25 cellular contexts compared by ENCODE assay signal in genomic region chr1:218462116-218462515, GRCh38.
DNase-seq lines count a peak whose midpoint lies in the region; ATAC-seq, FAIRE-seq and TF ChIP-seq lines count a peak whose summit lies in the region.
"Had no signal": no experiment of that assay in that cellular context is flagged by ENCODE, and none has a peak within 500 bp of the region (broad histone marks: within the 10 kb centered on the region; RNA-seq: fewer than 3 reads in every experiment).

No MANE protein-coding gene starts in this region.

- no peak for TF ChIP-seq RAD21 in SK-N-SH (IDR thresholded peaks at IDR 0.05; ENCODE audit: low read length)

- peak overlapping the region; percentile 87 for H2AFZ ChIP-seq in SK-N-SH (ENCODE audit: low read depth)

- no peak overlapping the region for H3K9ac ChIP-seq in SK-N-SH

- H3K27ac ChIP-seq in SK-N-SH (ENCODE audit: low read depth in 2 of 2, low read length in 1 of 2) (peak overlapping the region in 1 of 2 experiments; percentile 93; a peak in 3 of 4 replicates), thoracic aorta (peak overlapping the region; percentile 84 to 86), adrenal gland (peak overlapping the region in 2 of 5 donors; percentile 79 to 80)
- H3K27ac ChIP-seq: 22Rv1, RWPE1, VCaP had no signal

- TF ChIP-seq EP300 in SK-N-SH (IDR thresholded peaks at IDR 0.05; ENCODE audit: borderline replicate concordance in 1 of 2, low read depth in 1 of 2, low read length in 1 of 2), result no peak

- TF ChIP-seq POLR2A in H54 (IDR thresholded peaks at IDR 0.05; ENCODE audit: low read depth, low read length) (no peak), adrenal gland (IDR thresholded peaks at IDR 0.05) (no peak)

- H3F3A ChIP-seq in SK-N-SH (replicated peaks; ENCODE audit: insufficient read depth), result peaks cover 23% of the 10 kb centered on the region

- no peak for DNase-seq in SK-N-SH
- DNase-seq in thoracic aorta (ENCODE audit: low spot score), result no peak
- no peak for DNase-seq in H54 (ENCODE audit: insufficient read length, low spot score)
- DNase-seq in adrenal gland, result no peak
- DNase-seq: activated CD4-positive, alpha-beta T cell treated with anti-CD3 and anti-CD28 coated beads, Interleukin-2, amount 50 U/mL, for 48 hours; activated naive CD4-positive, alpha-beta T cell; activated T-cell treated with anti-CD3 and anti-CD28 coated beads for 4 hours; anterior cingulate cortex; BE2C; hippocampal formation; KG1; mesendoderm; NCI-H1048; NCI-H2029 treated with DMSO at 0.1 percent for 48 hours; NCI-H446 treated with DMSO at 0.1 percent for 48 hours; nephron progenitor cell; stimulated activated naive CD4-positive, alpha-beta T cell treated with Interleukin-2 at 50 U/mL for 16 hours had no signal

- no peak for ATAC-seq in SK-N-SH treated with all-trans-retinoic acid at 6 μM for 48 hours
- no peak for ATAC-seq in thoracic aorta (ENCODE audit: insufficient number of reproducible peaks, low FRiP score, low read depth)
- no peak for ATAC-seq in GM18858 (IDR thresholded peaks at IDR 0.05; ENCODE audit: unreplicated experiment)

- H3K4me1 Mint-ChIP-seq in brain (peaks cover 63% of the 10 kb centered on the region), nephron (peaks cover 71% of the 10 kb centered on the region)

- H3K9me3 ChIP-seq in SK-N-SH (no peaks in the 10 kb centered on the region), thoracic aorta (no peaks in the 10 kb centered on the region), adrenal gland (replicated peaks in 1 of 3) (no peaks in the 10 kb centered on the region)
- H3K9me3 ChIP-seq: BE2C had no signal

- POLR2A ChIA-PET in SK-N-SH (lab: Yijun Ruan, JAX), result no interaction called here

- H3K27me3 ChIP-seq in SK-N-SH (ENCODE audit: insufficient read depth) (no peaks in the 10 kb centered on the region), thoracic aorta (replicated peaks; ENCODE audit: insufficient read depth) (no peaks in the 10 kb centered on the region), adrenal gland (no peaks in the 10 kb centered on the region)
- H3K27me3 ChIP-seq: BE2C had no signal

- FAIRE-seq in H54 (lab: Jason Lieb, UNC), result no peak
- FAIRE-seq: islet of Langerhans had no signal

- CTCF ChIA-PET in SK-N-SH (lab: Yijun Ruan, JAX), result no interaction called here

- no peaks in the 10 kb centered on the region for H3K9me2 ChIP-seq in SK-N-SH

- H3K27ac Mint-ChIP-seq in brain (peak overlapping the region in 4 of 5 experiments; percentile 18 to 99 (median 89)), nephron (peak overlapping the region in 2 of 3 experiments; percentile 70 to 96)

- no peaks in the 10 kb centered on the region for H3K79me2 ChIP-seq in SK-N-SH (ENCODE audit: insufficient read depth)

- WGBS in SK-N-SH (ENCODE audit: low lambda C conversion rate), result 95% methylated on average over 4 of the region's 4 CpGs
- WGBS in adrenal gland, 4 donors, result 75 to 88% (median 84%) methylated on average over 4 of the region's 4 CpGs

- H3K36me3 ChIP-seq in SK-N-SH (replicated peaks in 1 of 2; ENCODE audit: control insufficient read depth in 1 of 2, insufficient read depth in 2 of 2, low read length in 1 of 2), result no peaks in the 10 kb centered on the region
- H3K36me3 ChIP-seq in thoracic aorta, result no peaks in the 10 kb centered on the region
- H3K36me3 ChIP-seq in adrenal gland (replicated peaks in 1 of 2), result no peaks in the 10 kb centered on the region
- H3K36me3 ChIP-seq: BE2C had no signal

- H3K36me3 Mint-ChIP-seq in brain, result no peaks in the 10 kb centered on the region
- no peaks in the 10 kb centered on the region for H3K36me3 Mint-ChIP-seq in nephron (ENCODE audit: low read depth)

- H3K4me3 ChIP-seq in SK-N-SH (ENCODE audit: low read depth in 2 of 2, low read length in 1 of 2), result no peak overlapping the region
- no peak overlapping the region for H3K4me3 ChIP-seq in thoracic aorta
- no peak overlapping the region for H3K4me3 ChIP-seq in adrenal gland

- no peaks in the 10 kb centered on the region for H4K20me1 ChIP-seq in SK-N-SH (ENCODE audit: insufficient read depth)

- H3K27me3 Mint-ChIP-seq in brain, result peaks cover 4% of the 10 kb centered on the region
- H3K27me3 Mint-ChIP-seq in nephron (ENCODE audit: low read depth), result no peaks in the 10 kb centered on the region

- H3K9me3 Mint-ChIP-seq in brain, result peaks cover 0 to 5% (median 0%) of the 10 kb centered on the region in 5 experiments
- H3K9me3 Mint-ChIP-seq in nephron, result peaks cover 4% of the 10 kb centered on the region
- H3K9me3 Mint-ChIP-seq: nephron progenitor cell had no signal

- intact Hi-C loops in adrenal gland (cut with DNase I), result no loop called here

- TF ChIP-seq CTCF in SK-N-SH (IDR thresholded peaks at IDR 0.05) (no peak), brain (conservative IDR thresholded peaks at IDR 0.05) (no peak), nephron (IDR thresholded peaks at IDR 0.05; ENCODE audit: unreplicated experiment in 3 of 3) (no peak), thoracic aorta (IDR thresholded peaks at IDR 0.05) (no peak), adrenal gland (IDR thresholded peaks at IDR 0.05) (no peak)

- H3K4me1 ChIP-seq in SK-N-SH (ENCODE audit: control insufficient read depth in 1 of 2, insufficient read depth in 2 of 2, low read depth in 1 of 2, low read length in 1 of 2), result peaks cover 31 to 44% of the 10 kb centered on the region in 2 experiments
- H3K4me1 ChIP-seq in thoracic aorta (ENCODE audit: control insufficient read depth in 1 of 2, low read depth in 2 of 2), result peaks cover 47 to 65% of the 10 kb centered on the region in 2 donors
- H3K4me1 ChIP-seq in adrenal gland (replicated peaks in 1 of 2), result peaks cover 13 to 49% of the 10 kb centered on the region in 2 donors
- H3K4me1 ChIP-seq: BE2C had no signal

- H3K4me2 ChIP-seq in SK-N-SH, result 0 out of 2 replicates have a peak overlapping the region, but pooled peaks have one; percentile 65

- H3K4me3 Mint-ChIP-seq in brain, result no peak overlapping the region
- no peak overlapping the region for H3K4me3 Mint-ChIP-seq in nephron
- H3K4me3 Mint-ChIP-seq: nephron progenitor cell had no signal

TF ChIP-seq in SK-N-SH, 30 proteins besides CTCF, POLR2A, EP300 and RAD21 (continues in another document):
- TF ChIP-seq RFX5 (IDR thresholded peaks at IDR 0.05; ENCODE audit: low read length), result no peak
- TF ChIP-seq RXRA (IDR thresholded peaks at IDR 0.05; ENCODE audit: borderline replicate concordance, low read depth), result no peak
- TF ChIP-seq CHD2 (IDR thresholded peaks at IDR 0.05; ENCODE audit: low read length, partially characterized antibody), result no peak
- TF ChIP-seq TCF12 (IDR thresholded peaks at IDR 0.05), result no peak
- TF ChIP-seq YY1 (IDR thresholded peaks at IDR 0.05; ENCODE audit: low read depth), result no peak
- TF ChIP-seq USF1 (IDR thresholded peaks at IDR 0.05; ENCODE audit: borderline replicate concordance, low read depth), result no peak

TF ChIP-seq in SK-N-SH treated with all-trans-retinoic acid at 6 μM for 48 hours, 23 proteins besides CTCF, POLR2A, EP300 and RAD21 (continues in another document):
- TF ChIP-seq TOX (CRISPR knock-in tag; IDR thresholded peaks at IDR 0.05; ENCODE audit: borderline replicate concordance) (no peak), OSR1 (CRISPR knock-in tag; IDR thresholded peaks at IDR 0.05) (no peak), ZNF8 (CRISPR knock-in tag; IDR thresholded peaks at IDR 0.05) (no peak), CREB5 (CRISPR knock-in tag; IDR thresholded peaks at IDR 0.05; ENCODE audit: low read depth) (no peak), BACH2 (CRISPR knock-in tag; IDR thresholded peaks at IDR 0.05; ENCODE audit: borderline replicate concordance) (no peak), SNAI2 (CRISPR knock-in tag; IDR thresholded peaks at IDR 0.05) (no peak), TCF4 (CRISPR knock-in tag; IDR thresholded peaks at IDR 0.05; ENCODE audit: borderline replicate concordance) (no peak), TSHZ2 (CRISPR knock-in tag; IDR thresholded peaks at IDR 0.05) (no peak), ZNF565 (CRISPR knock-in tag; conservative IDR thresholded peaks at IDR 0.05; ENCODE audit: low read depth) (no peak), ZFP3 (CRISPR knock-in tag; IDR thresholded peaks at IDR 0.05) (no peak), ZNF70 (CRISPR knock-in tag; IDR thresholded peaks at IDR 0.05) (no peak), ZFP30 (CRISPR knock-in tag; IDR thresholded peaks at IDR 0.05) (no peak)
